Comparison of ENCODE assay signal across 21 cellular contexts in the genomic region with DNA sequence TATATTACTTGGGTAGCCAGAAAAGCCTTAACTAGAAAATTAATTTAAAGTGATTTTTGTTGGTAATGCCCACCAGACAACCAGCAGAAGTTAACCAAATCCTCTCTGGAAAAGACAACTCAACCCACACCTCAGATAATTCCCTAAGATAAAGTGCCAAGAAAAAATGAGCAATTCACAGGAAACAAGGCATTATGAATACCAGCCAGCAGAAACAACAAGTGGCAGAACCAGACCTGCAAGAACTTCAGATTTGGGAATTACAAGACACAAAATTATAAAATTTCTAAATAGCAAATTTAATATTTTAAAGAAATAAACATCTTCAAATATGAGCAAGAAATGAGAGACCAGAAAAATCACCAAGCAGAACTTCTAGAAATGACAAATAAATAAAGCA.
DNase-seq lines count a peak whose midpoint lies in the region; ATAC-seq, FAIRE-seq and TF ChIP-seq lines count a peak whose summit lies in the region.
"Had no signal": no experiment of that assay in that cellular context is flagged by ENCODE, and none has a peak within 500 bp of the region (broad histone marks: within the 10 kb centered on the region; RNA-seq: fewer than 3 reads in every experiment).

No MANE protein-coding gene starts in this region.

- no peak overlapping the region for H2AFZ ChIP-seq in HCT116 (ENCODE audit: low read depth, low read length, poor library complexity, severe bottlenecking)

- no peak overlapping the region for H3K27ac ChIP-seq in CD4-positive, alpha-beta memory T cell (ENCODE audit: low read depth, low read length)
- H3K27ac ChIP-seq in HCT116 (ENCODE audit: low read depth, low read length) (no peak overlapping the region), foreskin keratinocyte (peak overlapping the region; percentile 43)
- H3K27ac ChIP-seq: C4-2B had no signal

- ATAC-seq in HCT116 = no peak
- no peak for ATAC-seq in foreskin keratinocyte
- no peak for ATAC-seq in HG02973 (IDR thresholded peaks at IDR 0.05; ENCODE audit: unreplicated experiment)

- intact Hi-C loops in CD4-positive, alpha-beta memory T cell (cut with micrococcal nuclease) = no loop called here
- intact Hi-C loops in HCT116 (cut with micrococcal nuclease) = no loop called here

- peaks cover 34 to 35% of the 10 kb centered on the region in 2 donors for H3K36me3 Mint-ChIP-seq in CD4-positive, alpha-beta memory T cell

- no peaks in the 10 kb centered on the region for H3K79me2 ChIP-seq in HCT116 (ENCODE audit: insufficient read depth, low read length)

- H3K4me3 Mint-ChIP-seq in CD4-positive, alpha-beta memory T cell = no peak overlapping the region
- H3K4me3 Mint-ChIP-seq: H9 had no signal

- no peaks in the 10 kb centered on the region for H3K9me3 Mint-ChIP-seq in CD4-positive, alpha-beta memory T cell
- H3K9me3 Mint-ChIP-seq: H9 had no signal

- TF ChIP-seq POLR2A in HCT116 (IDR thresholded peaks at IDR 0.05; ENCODE audit: borderline replicate concordance, extremely low read depth, insufficient read depth, insufficient read length) = no peak

- RAD21 ChIA-PET in HCT116 (lab: Charles Lee; ENCODE audit: low non-redundant PET in 1 of 2, low total read pairs in 2 of 2, uncharacterized antibody in 2 of 2, unreplicated experiment in 2 of 2) = no interaction called here

- no peak overlapping the region for H3K4me2 ChIP-seq in HCT116 (ENCODE audit: low read length)

- no peak for DNase-seq in CD4-positive, alpha-beta memory T cell
- no peak for DNase-seq in HCT116 (ENCODE audit: low read depth, low spot score)
- peak; percentile 57 for DNase-seq in bronchial epithelial cell (ENCODE audit: low read depth)
- no peak for DNase-seq in foreskin keratinocyte
- DNase-seq in G401 (ENCODE audit: low spot score) = no peak
- no peak for DNase-seq in HuH-7 (ENCODE audit: low spot score)
- DNase-seq: DMS79 treated with DMSO at 0.1 percent for 48 hours, H9, Kasumi-1, MG63, NCI-H1417, NCI-H1694 treated with DMSO at 0.1 percent for 48 hours, NCI-H2081 treated with DMSO at 0.1 percent for 48 hours, NCI-H446, NCI-H526, OCI-M1, SHP77 had no signal

- H4K20me1 ChIP-seq in HCT116 (ENCODE audit: insufficient read depth) = no peaks in the 10 kb centered on the region

- BruUV-seq in HCT116 (replicated peaks; lab: Mats Ljungman, UMichigan) = no TSS peak

- H3K9me2 ChIP-seq in HCT116 (ENCODE audit: insufficient read depth) = no peaks in the 10 kb centered on the region

- in situ Hi-C loops in G401 (cut with HindIII; ENCODE audit: low sequenced_read_pairs) = no loop called here

- no peak overlapping the region for H3K9ac ChIP-seq in HCT116 (ENCODE audit: low read length)

- peak overlapping the region in 4 of 7 donors; percentile 29 to 76 (median 54) for H3K27ac Mint-ChIP-seq in CD4-positive, alpha-beta memory T cell
- H3K27ac Mint-ChIP-seq: H9 had no signal

- H3K27me3 ChIP-seq in CD4-positive, alpha-beta memory T cell (ENCODE audit: insufficient read depth, low read length) = no peaks in the 10 kb centered on the region
- H3K27me3 ChIP-seq in HCT116 (ENCODE audit: insufficient read depth, low read length) = no peaks in the 10 kb centered on the region
- no peaks in the 10 kb centered on the region for H3K27me3 ChIP-seq in bronchial epithelial cell (ENCODE audit: control insufficient read depth, insufficient read depth, low read length)
- H3K27me3 ChIP-seq in foreskin keratinocyte = no peaks in the 10 kb centered on the region
- H3K27me3 ChIP-seq: MG63 had no signal

- TF ChIP-seq CTCF in HCT116 (IDR thresholded peaks at IDR 0.05 in 2 of 3, conservative IDR thresholded peaks at IDR 0.05 in 1 of 3; ENCODE audit: borderline replicate concordance in 1 of 3, insufficient read depth in 1 of 3, low read depth in 2 of 3, low read length in 2 of 3) = no peak
- TF ChIP-seq CTCF in bronchial epithelial cell (IDR thresholded peaks at IDR 0.05; ENCODE audit: insufficient read depth, low read length, severe bottlenecking) = no peak
- TF ChIP-seq CTCF in foreskin keratinocyte (conservative IDR thresholded peaks at IDR 0.05) = no peak

- no peaks in the 10 kb centered on the region for H3K9me3 ChIP-seq in CD4-positive, alpha-beta memory T cell (ENCODE audit: control insufficient read depth in 1 of 2, low read length in 2 of 2)
- no peaks in the 10 kb centered on the region for H3K9me3 ChIP-seq in HCT116 (ENCODE audit: control insufficient read depth in 1 of 2, insufficient read depth in 1 of 2, low read depth in 1 of 2, low read length in 2 of 2)
- H3K9me3 ChIP-seq: MG63 had no signal

- no peak for TF ChIP-seq RAD21 in HCT116 (IDR thresholded peaks at IDR 0.05; ENCODE audit: low read depth)

- peaks cover 8% of the 10 kb centered on the region for H3K36me3 ChIP-seq in CD4-positive, alpha-beta memory T cell (ENCODE audit: insufficient read depth, low read length)
- H3K36me3 ChIP-seq in HCT116 (ENCODE audit: control insufficient read depth in 1 of 2, insufficient read depth in 2 of 2, low read length in 2 of 2) (no peaks in the 10 kb centered on the region), bronchial epithelial cell (ENCODE audit: control insufficient read depth, insufficient read depth, low read length) (peaks cover 1% of the 10 kb centered on the region)
- H3K36me3 ChIP-seq: MG63 had no signal

- CTCF ChIA-PET in CD4-positive, alpha-beta memory T cell (lab: Charles Lee; ENCODE audit: partially characterized antibody) = interaction anchor here (1.6 kb wide), 1 partner anchor 12 kb away, joined by 6 read pairs; no protein-coding TSS in a partner anchor
- CTCF ChIA-PET in HCT116 (lab: Charles Lee) = no interaction called here

- H3K4me1 Mint-ChIP-seq in CD4-positive, alpha-beta memory T cell = peaks cover 45 to 67% (median 55%) of the 10 kb centered on the region in 4 donors

- POLR2A ChIA-PET in CD4-positive, alpha-beta memory T cell (lab: Charles Lee; ENCODE audit: partially characterized antibody) = no interaction called here
- POLR2A ChIA-PET in HCT116 (lab: Charles Lee) = no interaction called here

- H3K4me3 ChIP-seq in CD4-positive, alpha-beta memory T cell (ENCODE audit: low read length in 2 of 2) = no peak overlapping the region
- H3K4me3 ChIP-seq in HCT116 (replicated peaks in 1 of 2; ENCODE audit: low read depth in 1 of 2, low read length in 2 of 2) (no peak overlapping the region), bronchial epithelial cell (ENCODE audit: low read depth, low read length) (no peak overlapping the region)
- H3K4me3 ChIP-seq: MG63 had no signal

- H3K4me1 ChIP-seq in CD4-positive, alpha-beta memory T cell (ENCODE audit: insufficient read depth, low read length) = peaks cover 58% of the 10 kb centered on the region
- H3K4me1 ChIP-seq in HCT116 (ENCODE audit: control insufficient read depth in 1 of 2, insufficient read depth in 2 of 2, low read length in 2 of 2) = peaks cover 23 to 62% of the 10 kb centered on the region in 2 experiments
- peaks cover 33% of the 10 kb centered on the region for H3K4me1 ChIP-seq in foreskin keratinocyte

- FAIRE-seq in bronchial epithelial cell (lab: Jason Lieb, UNC) = no peak
- FAIRE-seq: A204.1, GM12892 had no signal

- no peaks in the 10 kb centered on the region for H3K27me3 Mint-ChIP-seq in CD4-positive, alpha-beta memory T cell

TF ChIP-seq in HCT116, 20 proteins besides CTCF, POLR2A, EP300 and RAD21:
- peak; percentile 41; the same call in 1 of the 2 replicates for TF ChIP-seq FOSL1 (IDR thresholded peaks at IDR 0.05; ENCODE audit: low read depth)
- TF ChIP-seq EGR1 (IDR thresholded peaks at IDR 0.05; ENCODE audit: low read depth) = no peak
- TF ChIP-seq EZH2 (IDR thresholded peaks at IDR 0.05) = no peak
- peak; percentile 36; the same call in 1 of the 2 replicates for TF ChIP-seq SP1 (IDR thresholded peaks at IDR 0.05; ENCODE audit: low read depth)
- TF ChIP-seq, protein P1, sequence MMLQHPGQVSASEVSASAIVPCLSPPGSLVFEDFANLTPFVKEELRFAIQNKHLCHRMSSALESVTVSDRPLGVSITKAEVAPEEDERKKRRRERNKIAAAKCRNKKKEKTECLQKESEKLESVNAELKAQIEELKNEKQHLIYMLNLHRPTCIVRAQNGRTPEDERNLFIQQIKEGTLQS (IDR thresholded peaks at IDR 0.05) = no peak
- TF ChIP-seq JUND (IDR thresholded peaks at IDR 0.05) = 0 out of 2 replicates have a peak, but pooled peaks have one; percentile 37
- no peak for TF ChIP-seq CEBPB (IDR thresholded peaks at IDR 0.05; ENCODE audit: low read depth)
- no peak for TF ChIP-seq SRF (IDR thresholded peaks at IDR 0.05; ENCODE audit: low read depth)
- TF ChIP-seq, protein P2, sequence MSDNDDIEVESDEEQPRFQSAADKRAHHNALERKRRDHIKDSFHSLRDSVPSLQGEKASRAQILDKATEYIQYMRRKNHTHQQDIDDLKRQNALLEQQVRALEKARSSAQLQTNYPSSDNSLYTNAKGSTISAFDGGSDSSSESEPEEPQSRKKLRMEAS (IDR thresholded peaks at IDR 0.05) = no peak
- TF ChIP-seq, protein P3, sequence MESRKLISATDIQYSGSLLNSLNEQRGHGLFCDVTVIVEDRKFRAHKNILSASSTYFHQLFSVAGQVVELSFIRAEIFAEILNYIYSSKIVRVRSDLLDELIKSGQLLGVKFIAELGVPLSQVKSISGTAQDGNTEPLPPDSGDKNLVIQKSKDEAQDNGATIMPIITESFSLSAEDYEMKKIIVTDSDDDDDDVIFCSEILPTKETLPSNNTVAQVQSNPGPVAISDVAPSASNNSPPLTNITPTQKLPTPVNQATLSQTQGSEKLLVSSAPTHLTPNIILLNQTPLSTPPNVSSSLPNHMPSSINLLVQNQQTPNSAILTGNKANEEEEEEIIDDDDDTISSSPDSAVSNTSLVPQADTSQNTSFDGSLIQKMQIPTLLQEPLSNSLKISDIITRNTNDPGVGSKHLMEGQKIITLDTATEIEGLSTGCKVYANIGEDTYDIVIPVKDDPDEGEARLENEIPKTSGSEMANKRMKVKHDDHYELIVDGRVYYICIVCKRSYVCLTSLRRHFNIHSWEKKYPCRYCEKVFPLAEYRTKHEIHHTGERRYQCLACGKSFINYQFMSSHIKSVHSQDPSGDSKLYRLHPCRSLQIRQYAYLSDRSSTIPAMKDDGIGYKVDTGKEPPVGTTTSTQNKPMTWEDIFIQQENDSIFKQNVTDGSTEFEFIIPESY (IDR thresholded peaks at IDR 0.05; ENCODE audit: extremely low read depth, insufficient replicate concordance, low read length) = no peak
- TF ChIP-seq ZNF274 (IDR thresholded peaks at IDR 0.05; ENCODE audit: low read depth, low read length) = no peak
- no peak for TF ChIP-seq YY1 (IDR thresholded peaks at IDR 0.05; ENCODE audit: extremely low read depth, insufficient replicate concordance, low read depth, low read length)
- TF ChIP-seq POLR2AphosphoS5 (IDR thresholded peaks at IDR 0.05; ENCODE audit: low read depth, low read length) = no peak
- TF ChIP-seq EZH2phosphoT487 (IDR thresholded peaks at IDR 0.05; ENCODE audit: borderline replicate concordance) = no peak
TF ChIP-seq in HCT116: peak in this region for 3.
